In genomic region chr4:41205130-41205529, GRCh38 we compare ENCODE assay signal across 1 cellular context.
TF ChIP-seq lines count a peak whose summit lies in the region.

No MANE protein-coding gene starts in this region.

TF ChIP-seq in A549, 52 proteins besides CTCF, POLR2A, EP300 and RAD21 (continued from another document):
- TF ChIP-seq REST (IDR thresholded peaks at IDR 0.05) (no peak), ATOH8 (CRISPR knock-in tag; IDR thresholded peaks at IDR 0.05; ENCODE audit: low read depth) (no peak)
